8 cellular contexts compared by ENCODE assay signal in the genomic region with DNA sequence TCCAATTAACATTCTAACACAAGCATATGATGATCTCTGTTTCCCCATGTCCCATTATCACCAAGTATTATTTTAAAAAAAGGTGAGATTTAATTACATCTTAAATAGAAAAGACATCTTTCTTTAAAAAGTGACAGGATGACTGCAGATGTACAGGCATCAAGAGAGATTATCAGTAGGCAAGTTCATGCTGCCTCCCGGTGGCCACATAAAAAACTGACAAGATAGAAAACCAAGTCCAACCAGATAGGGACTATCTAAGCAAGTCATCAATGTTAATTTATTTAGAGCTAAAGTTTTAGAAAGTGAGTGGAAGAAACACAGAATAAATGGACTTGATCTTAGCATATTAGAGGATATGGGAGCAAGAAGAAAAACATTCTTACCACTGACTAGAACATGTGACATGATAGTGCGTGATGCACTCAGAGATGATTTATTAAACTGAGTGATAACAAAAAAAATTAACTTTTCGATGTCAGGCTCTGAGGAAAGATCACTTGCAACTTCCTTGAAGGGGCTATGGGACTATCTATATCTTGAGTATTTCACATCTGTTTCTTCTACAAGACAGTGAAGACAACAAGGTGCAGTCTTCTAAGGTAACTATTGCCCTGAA. TPM values are rescaled to one million over a fixed set of nuclear protein-coding genes. Genes with fewer than 3 reads are reported as not detected.
DNase-seq lines count a peak whose midpoint lies in the region; ATAC-seq, FAIRE-seq and TF ChIP-seq lines count a peak whose summit lies in the region.

No MANE protein-coding gene starts in this region.

- H3K27ac ChIP-seq in ascending aorta = no peak overlapping the region

- no peaks in the 10 kb centered on the region for H3K36me3 ChIP-seq in ascending aorta

- H3K4me3 ChIP-seq in NB4 (ENCODE audit: low read depth, low read length) = no peak overlapping the region
- H3K4me3 ChIP-seq in ascending aorta = no peak overlapping the region

- H3K9me3 ChIP-seq in ascending aorta = no peaks in the 10 kb centered on the region

- peak; percentile 80 for ATAC-seq in GM18907 (IDR thresholded peaks at IDR 0.05; ENCODE audit: unreplicated experiment)

- TF ChIP-seq CTCF in NB4 (IDR thresholded peaks at IDR 0.05; ENCODE audit: low read depth, low read length) (peak; percentile 43), ascending aorta (IDR thresholded peaks at IDR 0.05) (peak; percentile 37 to 66 (median 55))

- H3K4me1 ChIP-seq in ascending aorta = no peaks in the 10 kb centered on the region

- no peaks in the 10 kb centered on the region for H3K27me3 ChIP-seq in ascending aorta

- TF ChIP-seq POLR2A in NB4 (IDR thresholded peaks at IDR 0.05; ENCODE audit: extremely low read depth, insufficient read length) = no peak

- peak; percentile 33 for DNase-seq in COLO668 (lab: John Stamatoyannopoulos, UW; ENCODE audit: unreplicated experiment)
- peak; percentile 66 for DNase-seq in NB4 (ENCODE audit: low read depth)
- DNase-seq in ascending aorta (ENCODE audit: low spot score in 2 of 2) = peak in 1 of 2 donors; percentile 63
- peak; percentile 55 for DNase-seq in inferior parietal cortex (ENCODE audit: extremely low spot score)
- DNase-seq in urothelium cell line (ENCODE audit: low spot score) = peak; percentile 38
- no peak for DNase-seq in KG1 (lab: John Stamatoyannopoulos, UW)
- no peak for DNase-seq in SKM-1 treated with dmso at 0.1 percent for 144 hours (lab: John Stamatoyannopoulos, UW; ENCODE audit: unreplicated experiment)

- no peak for FAIRE-seq in urothelium cell line (lab: Jason Lieb, UNC)

- intact Hi-C loops in ascending aorta (cut with DNase I) = loop anchor here (1.0 to 2.0 kb wide), 4 partner anchors 75 to 457 kb away; no protein-coding TSS in a partner anchor

RNA-seq across cellular contexts. Expression of a gene that starts 5.4 kb away (rescaled TPM):
- not detected for total RNA-seq in ascending aorta

Comparison
In these comparisons a context has a peak if more than half of its experiments do, and no peak if none do; other contexts are left out.
1. DNase-seq: peak in COLO668 (single experiment), NB4 (single experiment), inferior parietal cortex (single experiment) and urothelium cell line (single experiment); none in KG1 (single experiment) and SKM-1 treated with dmso at 0.1 percent for 144 hours (single experiment).